In genomic region chr1:34839526-34840305, GRCh38 we compare ENCODE assay signal across 26 cellular contexts. TPM values are rescaled to one million over a fixed set of nuclear protein-coding genes. Genes with fewer than 3 reads are reported as not detected.
DNase-seq lines count a peak whose midpoint lies in the region; ATAC-seq and TF ChIP-seq lines count a peak whose summit lies in the region.
"Had no signal": no experiment of that assay in that cellular context is flagged by ENCODE, and none has a peak within 500 bp of the region (broad histone marks: within the 10 kb centered on the region; RNA-seq: fewer than 3 reads in every experiment).

No MANE protein-coding gene starts in this region.

- H3K27ac Mint-ChIP-seq in neural crest cell (ENCODE audit: unreplicated experiment): peak overlapping the region; percentile 29
- H3K27ac Mint-ChIP-seq: CD4-positive, alpha-beta T cell had no signal

- H3K27me3 ChIP-seq in right atrium auricular region: no peaks in the 10 kb centered on the region
- no peaks in the 10 kb centered on the region for H3K27me3 ChIP-seq in esophagus muscularis mucosa
- H3K27me3 ChIP-seq: BLaER1 treated with 17β-estradiol and CSF1 and Interleukin-3, amounts not matched to agents 10 nM and 100 nM had no signal

- WGBS in esophagus muscularis mucosa: 88% methylated on average over 13 of the region's 14 CpGs

- no peaks in the 10 kb centered on the region for H3K36me3 ChIP-seq in right atrium auricular region
- peaks cover 0 to 6% (median 0%) of the 10 kb centered on the region in 4 donors for H3K36me3 ChIP-seq in esophagus muscularis mucosa

- no peaks in the 10 kb centered on the region for H3K36me3 Mint-ChIP-seq in neural crest cell (ENCODE audit: low read depth)

- H3K4me3 ChIP-seq in right atrium auricular region (no peak overlapping the region), esophagus muscularis mucosa (no peak overlapping the region)
- H3K4me3 ChIP-seq: A549; BLaER1 treated with 17β-estradiol and CSF1 and Interleukin-3, amounts not matched to agents 10 nM and 100 nM had no signal

- H3K4me3 Mint-ChIP-seq in neural crest cell: no peak overlapping the region
- H3K4me3 Mint-ChIP-seq: CD4-positive, alpha-beta T cell had no signal

- H3K9me3 ChIP-seq in right atrium auricular region (no peaks in the 10 kb centered on the region), esophagus muscularis mucosa (no peaks in the 10 kb centered on the region)
- H3K9me3 ChIP-seq: A549; BLaER1 treated with 17β-estradiol and CSF1 and Interleukin-3, amounts not matched to agents 10 nM and 100 nM had no signal

- intact Hi-C loops in left ventricle myocardium superior (cut with micrococcal nuclease): no loop called here
- intact Hi-C loops in esophagus muscularis mucosa (cut with DNase I): no loop called here

- H3K27me3 Mint-ChIP-seq in neural crest cell (ENCODE audit: low read depth): no peaks in the 10 kb centered on the region
- H3K27me3 Mint-ChIP-seq: CD4-positive, alpha-beta T cell had no signal

- ATAC-seq in left ventricle myocardium superior (no peak), GM19328 (IDR thresholded peaks at IDR 0.05; ENCODE audit: unreplicated experiment) (no peak), HG03039 (IDR thresholded peaks at IDR 0.05; ENCODE audit: unreplicated experiment) (no peak)
- ATAC-seq: A549, HCT116 had no signal

- TF ChIP-seq CTCF in right atrium auricular region (IDR thresholded peaks at IDR 0.05) (no peak), esophagus muscularis mucosa (IDR thresholded peaks at IDR 0.05) (no peak), neural crest cell (conservative IDR thresholded peaks at IDR 0.05) (no peak)

- no peak for TF ChIP-seq POLR2A in esophagus muscularis mucosa (IDR thresholded peaks at IDR 0.05; ENCODE audit: low read depth)

- peak overlapping the region in 1 of 2 donors; percentile 29 for H3K27ac ChIP-seq in right atrium auricular region
- H3K27ac ChIP-seq in esophagus muscularis mucosa (replicated peaks in 1 of 4): no peak overlapping the region
- H3K27ac ChIP-seq: A549; BLaER1 treated with 17β-estradiol and CSF1 and Interleukin-3, amounts not matched to agents 10 nM and 100 nM; KMS-11 had no signal

- TF ChIP-seq EP300 in esophagus muscularis mucosa (IDR thresholded peaks at IDR 0.05): no peak

- H3K4me1 Mint-ChIP-seq in neural crest cell: peaks cover 66% of the 10 kb centered on the region

- H3K9me3 Mint-ChIP-seq in neural crest cell: no peaks in the 10 kb centered on the region
- H3K9me3 Mint-ChIP-seq: CD4-positive, alpha-beta T cell had no signal

- H3K4me1 ChIP-seq in right atrium auricular region (peaks cover 0 to 51% of the 10 kb centered on the region in 2 donors), esophagus muscularis mucosa (peaks cover 26 to 65% (median 31%) of the 10 kb centered on the region in 4 donors)
- H3K4me1 ChIP-seq: A549 had no signal

- DNase-seq in right atrium auricular region (ENCODE audit: low spot score): peak; percentile 23
- DNase-seq in left ventricle myocardium superior: no peak
- DNase-seq in esophagus muscularis mucosa (ENCODE audit: extremely low spot score): peak; percentile 75
- DNase-seq in neural crest cell (ENCODE audit: low read depth, low spot score): no peak
- no peak for DNase-seq in NCI-H345 treated with DMSO at 0.1 percent for 48 hours (lab: John Stamatoyannopoulos, UW; ENCODE audit: unreplicated experiment)
- DNase-seq: AML-193; CD4-positive, alpha-beta T cell; COR-L47; DMS53; GOT3; IMR-90; MM.1S; NCI-H2029; NCI-H510A; NCI-H69; Right ventricle myocardium superior; RPMI8226 had no signal

RNA-seq across cellular contexts. Expression of gene SMIM12, which starts 19.8 kb away (rescaled TPM):
- 10 to 100 TPM; 26.6 to 34.0 TPM for total RNA-seq in right atrium auricular region
- 33.6 TPM for total RNA-seq in left ventricle myocardium superior
- 10 to 100 TPM; 29.5 to 45.4 (median 39.0) TPM for total RNA-seq in esophagus muscularis mucosa
- 43.2 and 45.4 TPM in 2 replicates for total RNA-seq in neural crest cell

RNA-seq across cellular contexts. Expression of gene GJA4, which starts 46.9 kb away (rescaled TPM):
- 10 to 100 TPM; 31.6 to 50.9 TPM for total RNA-seq in right atrium auricular region
- 19.1 TPM for total RNA-seq in left ventricle myocardium superior
- 10 to 100 TPM in 3 of 4 donors, 1 to 10 TPM in 1; 5.8 to 41.0 (median 28.0) TPM for total RNA-seq in esophagus muscularis mucosa
- total RNA-seq in neural crest cell: 20.2 and 22.3 TPM in 2 replicates
- total RNA-seq: CD4-positive, alpha-beta T cell; Daoy; G401; IMR-90; SK-MEL-5 had no signal

RNA-seq across cellular contexts. Expression of gene GJB3, which starts 58.7 kb away (rescaled TPM):
- total RNA-seq in right atrium auricular region (under 1 TPM in 1 of 2 donors, not detected in 1; 0.28 TPM), left ventricle myocardium superior (not detected), esophagus muscularis mucosa (not detected), neural crest cell (not detected in 2 replicates)
- total RNA-seq: CD4-positive, alpha-beta T cell; Daoy; G401; IMR-90; Right ventricle myocardium superior; SK-MEL-5 had no signal

Comparison
In these comparisons a context has a peak if more than half of its experiments do, and no peak if none do; other contexts are left out.
1. DNase-seq: peak in right atrium auricular region (single experiment) and esophagus muscularis mucosa (single experiment); none in left ventricle myocardium superior (single experiment), neural crest cell (single experiment) and NCI-H345 treated with DMSO at 0.1 percent for 48 hours (single experiment).